19 cellular contexts compared by ENCODE assay signal in the genomic region with DNA sequence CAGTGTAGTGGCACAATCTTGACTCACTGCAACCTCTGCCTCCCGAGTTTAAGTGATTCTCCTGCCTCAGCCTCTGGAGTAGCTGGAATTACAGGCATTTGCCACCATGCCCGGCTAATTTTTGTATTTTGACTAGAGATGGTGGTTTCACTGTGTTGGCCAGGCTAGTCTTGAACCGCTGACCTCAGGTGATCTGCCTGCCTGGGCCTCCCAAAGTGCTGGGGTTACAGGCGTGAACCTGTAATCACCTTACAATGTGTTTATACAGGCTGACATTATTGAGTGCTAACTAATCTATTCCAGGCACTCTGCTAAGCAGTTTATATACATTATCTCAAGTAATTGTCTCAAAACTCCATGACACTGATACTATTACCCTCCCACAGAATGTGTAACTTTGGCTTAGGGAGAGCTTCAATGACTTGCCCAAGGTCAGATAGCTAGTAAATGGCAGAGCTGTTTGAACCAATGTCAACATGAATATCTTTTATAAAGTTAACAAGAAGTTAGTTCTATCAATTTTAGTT. TPM values are rescaled to one million over a fixed set of nuclear protein-coding genes. Genes with fewer than 3 reads are reported as not detected.
A peak's percentile ranks its signal among the peaks of the same experiment; 100 is the strongest.
DNase-seq lines count a peak whose midpoint lies in the region; ATAC-seq, FAIRE-seq and TF ChIP-seq lines count a peak whose summit lies in the region.
"Had no signal": no experiment of that assay in that cellular context is flagged by ENCODE, and none has a peak within 500 bp of the region (broad histone marks: within the 10 kb centered on the region; RNA-seq: fewer than 3 reads in every experiment).

No MANE protein-coding gene starts in this region.

- no peak for ATAC-seq in activated CD8-positive, alpha-beta T cell treated with anti-CD3 and anti-CD28 coated beads for 36 hours
- ATAC-seq in activated CD8-positive, alpha-beta T cell treated with anti-CD3 and anti-CD28 coated beads, Interleukin-2, amount 10 ng/mL, durations not matched to agents 7 days and 5 days: no peak
- ATAC-seq in GM19324 (IDR thresholded peaks at IDR 0.05; ENCODE audit: low FRiP score, unreplicated experiment): no peak
- ATAC-seq: A549 had no signal

- H3K4me3 Mint-ChIP-seq in activated CD8-positive, alpha-beta T cell treated with anti-CD3 and anti-CD28 coated beads for 36 hours: no peak overlapping the region
- no peak overlapping the region for H3K4me3 Mint-ChIP-seq in activated CD8-positive, alpha-beta T cell treated with anti-CD3 and anti-CD28 coated beads, Interleukin-2, amount 10 ng/mL, durations not matched to agents 7 days and 5 days
- peak overlapping the region in 4 of 5 donors; percentile 8 to 38 (median 18) for H3K4me3 Mint-ChIP-seq in immature natural killer cell
- H3K4me3 Mint-ChIP-seq: CD4-positive, alpha-beta T cell had no signal

- no peaks in the 10 kb centered on the region for H3K36me3 Mint-ChIP-seq in activated CD8-positive, alpha-beta T cell treated with anti-CD3 and anti-CD28 coated beads for 36 hours (ENCODE audit: low read depth)
- H3K36me3 Mint-ChIP-seq in activated CD8-positive, alpha-beta T cell treated with anti-CD3 and anti-CD28 coated beads, Interleukin-2, amount 10 ng/mL, durations not matched to agents 7 days and 5 days (ENCODE audit: low read depth): no peaks in the 10 kb centered on the region
- H3K36me3 Mint-ChIP-seq in immature natural killer cell: no peaks in the 10 kb centered on the region

- H3K36me3 ChIP-seq in WERI-Rb-1: no peaks in the 10 kb centered on the region
- H3K36me3 ChIP-seq: HAP-1 had no signal

- POLR2A ChIA-PET in activated CD8-positive, alpha-beta T cell treated with anti-CD3 and anti-CD28 coated beads for 36 hours (lab: Charles Lee): interaction anchor here (0.7 kb wide), 1 partner anchor 80 kb away, joined by 3 read pairs; no protein-coding TSS in a partner anchor
- POLR2A ChIA-PET in activated CD8-positive, alpha-beta T cell treated with anti-CD3 and anti-CD28 coated beads, Interleukin-2, amount 10 ng/mL, durations not matched to agents 7 days and 5 days (lab: Charles Lee): no interaction called here

- intact Hi-C loops in activated CD8-positive, alpha-beta T cell treated with anti-CD3 and anti-CD28 coated beads for 36 hours (cut with micrococcal nuclease): no loop called here

- H3K27me3 Mint-ChIP-seq in activated CD8-positive, alpha-beta T cell treated with anti-CD3 and anti-CD28 coated beads for 36 hours: no peaks in the 10 kb centered on the region
- H3K27me3 Mint-ChIP-seq in activated CD8-positive, alpha-beta T cell treated with anti-CD3 and anti-CD28 coated beads, Interleukin-2, amount 10 ng/mL, durations not matched to agents 7 days and 5 days (ENCODE audit: low read depth): no peaks in the 10 kb centered on the region
- H3K27me3 Mint-ChIP-seq in immature natural killer cell (ENCODE audit: low read depth in 3 of 3): peaks cover 0 to 4% (median 0%) of the 10 kb centered on the region in 3 donors
- H3K27me3 Mint-ChIP-seq: CD4-positive, alpha-beta T cell had no signal

- H3K4me3 ChIP-seq in WERI-Rb-1 (ENCODE audit: low read depth, low read length): no peak overlapping the region
- H3K4me3 ChIP-seq: A549, HAP-1 had no signal

- H3K9me3 ChIP-seq in WERI-Rb-1 (ENCODE audit: severe bottlenecking): peaks cover 5% of the 10 kb centered on the region
- H3K9me3 ChIP-seq: A549, HAP-1 had no signal

- no peak overlapping the region for H3K27ac ChIP-seq in WERI-Rb-1
- H3K27ac ChIP-seq: 22Rv1, A549, C4-2B, HL-60 had no signal

- peaks cover 13% of the 10 kb centered on the region for H3K4me1 Mint-ChIP-seq in activated CD8-positive, alpha-beta T cell treated with anti-CD3 and anti-CD28 coated beads for 36 hours (ENCODE audit: low read depth)
- peaks cover 21% of the 10 kb centered on the region for H3K4me1 Mint-ChIP-seq in activated CD8-positive, alpha-beta T cell treated with anti-CD3 and anti-CD28 coated beads, Interleukin-2, amount 10 ng/mL, durations not matched to agents 7 days and 5 days (ENCODE audit: low read depth)
- H3K4me1 Mint-ChIP-seq in immature natural killer cell: peaks cover 43% of the 10 kb centered on the region in 2 donors

- CTCF ChIA-PET in activated CD8-positive, alpha-beta T cell treated with anti-CD3 and anti-CD28 coated beads for 36 hours (lab: Charles Lee): interaction anchor here (0.7 to 1.9 kb wide), 3 partner anchors 21 to 734 kb away, joined by 3 to 6 read pairs (median 4); no protein-coding TSS in a partner anchor
- CTCF ChIA-PET in activated CD8-positive, alpha-beta T cell treated with anti-CD3 and anti-CD28 coated beads, Interleukin-2, amount 10 ng/mL, durations not matched to agents 7 days and 5 days (lab: Charles Lee): interaction anchor here (0.7 to 1.6 kb wide), 3 partner anchors 14 to 70 kb away, joined by 3 read pairs; no protein-coding TSS in a partner anchor

- no peaks in the 10 kb centered on the region for H3K9me3 Mint-ChIP-seq in activated CD8-positive, alpha-beta T cell treated with anti-CD3 and anti-CD28 coated beads for 36 hours
- no peaks in the 10 kb centered on the region for H3K9me3 Mint-ChIP-seq in activated CD8-positive, alpha-beta T cell treated with anti-CD3 and anti-CD28 coated beads, Interleukin-2, amount 10 ng/mL, durations not matched to agents 7 days and 5 days (ENCODE audit: insufficient read depth)
- no peaks in the 10 kb centered on the region for H3K9me3 Mint-ChIP-seq in immature natural killer cell
- H3K9me3 Mint-ChIP-seq: CD4-positive, alpha-beta T cell had no signal

- no peak for TF ChIP-seq CTCF in activated CD8-positive, alpha-beta T cell treated with anti-CD3 and anti-CD28 coated beads for 36 hours (IDR thresholded peaks at IDR 0.05)
- TF ChIP-seq CTCF in WERI-Rb-1 (IDR thresholded peaks at IDR 0.05; ENCODE audit: low read depth, low read length): no peak

- FAIRE-seq in GM19239 (lab: Jason Lieb, UNC): peak; percentile 49
- FAIRE-seq: A549 had no signal

- H3K27ac Mint-ChIP-seq in activated CD8-positive, alpha-beta T cell treated with anti-CD3 and anti-CD28 coated beads for 36 hours: peak overlapping the region; percentile 49
- no peak overlapping the region for H3K27ac Mint-ChIP-seq in activated CD8-positive, alpha-beta T cell treated with anti-CD3 and anti-CD28 coated beads, Interleukin-2, amount 10 ng/mL, durations not matched to agents 7 days and 5 days
- peak overlapping the region; percentile 39 to 76 (median 63) for H3K27ac Mint-ChIP-seq in immature natural killer cell
- H3K27ac Mint-ChIP-seq: CD4-positive, alpha-beta T cell had no signal

- DNase-seq in activated CD8-positive, alpha-beta T cell treated with anti-CD3 and anti-CD28 coated beads for 36 hours: no peak
- no peak for DNase-seq in activated CD8-positive, alpha-beta T cell treated with anti-CD3 and anti-CD28 coated beads, Interleukin-2, amount 10 ng/mL, durations not matched to agents 7 days and 5 days
- DNase-seq in GM19239 (ENCODE audit: insufficient read length, low spot score): no peak
- DNase-seq in WERI-Rb-1: peak; percentile 52
- no peak for DNase-seq in immature natural killer cell
- DNase-seq in HuH-7 (ENCODE audit: low spot score): no peak
- DNase-seq in COLO668 (lab: John Stamatoyannopoulos, UW; ENCODE audit: unreplicated experiment): no peak
- DNase-seq: AML-193; CD4-positive, alpha-beta T cell; DMS153; DMS79; GDM1; IMR-90 had no signal

- H3K27me3 ChIP-seq in WERI-Rb-1 (ENCODE audit: insufficient read depth, low read depth, severe bottlenecking): no peaks in the 10 kb centered on the region

RNA-seq across cellular contexts. Expression of a gene that starts 36.8 kb away (rescaled TPM):
- total RNA-seq in activated CD8-positive, alpha-beta T cell treated with anti-CD3 and anti-CD28 coated beads for 36 hours: 10 to 100 TPM in 1 of 2 experiments, 1 to 10 TPM in 1; 9.7 to 10.9 TPM
- total RNA-seq in activated CD8-positive, alpha-beta T cell treated with anti-CD3 and anti-CD28 coated beads, Interleukin-2, amount 10 ng/mL, durations not matched to agents 7 days and 5 days: 10 to 100 TPM; 13.7 to 16.5 TPM
- 1 to 10 TPM; 1.7 to 4.3 (median 2.8) TPM for polyA plus RNA-seq in immature natural killer cell

Comparison
In these comparisons a context has a peak if more than half of its experiments do, and no peak if none do; other contexts are left out.
1. H3K4me3 Mint-ChIP-seq: peak in immature natural killer cell (4 of 5); none in activated CD8-positive, alpha-beta T cell treated with anti-CD3 and anti-CD28 coated beads for 36 hours (single experiment) and activated CD8-positive, alpha-beta T cell treated with anti-CD3 and anti-CD28 coated beads, Interleukin-2, amount 10 ng/mL, durations not matched to agents 7 days and 5 days (single experiment).